Comparison of ENCODE assay signal across 22 cellular contexts in the genomic region with DNA sequence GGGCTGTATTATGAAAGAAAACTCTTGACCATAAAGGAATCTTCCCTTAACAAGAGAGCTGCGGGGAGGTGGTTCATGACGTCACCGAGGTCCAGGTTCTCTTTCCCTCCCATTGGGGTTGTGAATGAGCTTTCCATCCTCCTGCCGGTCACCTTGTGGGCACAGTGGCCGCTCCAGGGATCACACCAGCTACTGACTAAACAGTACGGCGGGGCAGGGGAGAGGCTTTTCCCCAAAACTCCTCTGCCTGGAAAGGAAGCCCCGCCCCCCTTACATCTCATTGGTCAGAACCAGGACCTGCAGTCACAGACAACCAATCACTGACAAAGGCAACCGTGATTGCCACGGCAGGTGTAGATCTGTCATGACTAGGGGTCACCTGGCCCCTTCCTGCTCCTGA. TPM values are rescaled to one million over a fixed set of nuclear protein-coding genes. Genes with fewer than 3 reads are reported as not detected.
DNase-seq lines count a peak whose midpoint lies in the region; ATAC-seq, FAIRE-seq and TF ChIP-seq lines count a peak whose summit lies in the region.
"Had no signal": no experiment of that assay in that cellular context is flagged by ENCODE, and none has a peak within 500 bp of the region (broad histone marks: within the 10 kb centered on the region; RNA-seq: fewer than 3 reads in every experiment).

No MANE protein-coding gene starts in this region.

- peaks cover 3 to 31% of the 10 kb centered on the region in 2 experiments; a peak in 3 of 5 replicates for H3K27me3 ChIP-seq in HepG2 (ENCODE audit: control insufficient read depth in 1 of 2, insufficient read depth in 2 of 2, low read length in 2 of 2)
- H3K27me3 ChIP-seq in right lobe of liver: no peaks in the 10 kb centered on the region
- H3K27me3 ChIP-seq in GM12878 (replicated peaks in 1 of 2; ENCODE audit: control insufficient read depth in 2 of 2, insufficient read depth in 2 of 2, low read length in 1 of 2): no peaks in the 10 kb centered on the region
- H3K27me3 ChIP-seq: BE2C had no signal

- FAIRE-seq in HepG2 (lab: Jason Lieb, UNC) (no peak), GM12878 (lab: Jason Lieb, UNC) (no peak)
- FAIRE-seq: A204.1 had no signal

- DNase-seq in HepG2 (ENCODE audit: low spot score): no peak
- no peak for DNase-seq in right lobe of liver
- no peak for DNase-seq in GM12878 (ENCODE audit: low read depth, low spot score)
- peak; percentile 54 for DNase-seq in iPS-NIHi7 (ENCODE audit: extremely low spot score)
- no peak for DNase-seq in NAMALWA (ENCODE audit: low spot score)
- no peak for DNase-seq in stimulated activated CD4-positive, alpha-beta T cell treated with anti-CD3 and anti-CD28 coated beads, Interleukin-4, amount 100 ng/mL, for 1 hour
- no peak for DNase-seq in GDM1 (lab: John Stamatoyannopoulos, UW)
- DNase-seq: BE2C; Calu3; CD4-positive, alpha-beta memory T cell; HCEC 1CT; NCI-H1105 treated with DMSO at 0.1 percent for 48 hours; NCI-H187; NCI-H2107; NCI-H2227 treated with DMSO at 0.1 percent for 48 hours; NCI-H510A treated with DMSO at 0.1 percent for 48 hours; NCI-H774; OCI-M1; SHP77 had no signal

- no peaks in the 10 kb centered on the region for H3K79me2 ChIP-seq in HepG2 (ENCODE audit: insufficient read depth, low read length)
- H3K79me2 ChIP-seq in GM12878 (ENCODE audit: control insufficient read depth, insufficient read depth, low read length): no peaks in the 10 kb centered on the region

- no peak overlapping the region for H3K4me3 ChIP-seq in HepG2 (replicated peaks in 1 of 3; ENCODE audit: insufficient read depth in 1 of 3, low read depth in 2 of 3, low read length in 3 of 3)
- no peak overlapping the region for H3K4me3 ChIP-seq in right lobe of liver
- H3K4me3 ChIP-seq in GM12878: no peak overlapping the region
- H3K4me3 ChIP-seq: SK-N-MC had no signal

- WGBS in HepG2 (ENCODE audit: low lambda C conversion rate): 48% methylated on average over 9 of the region's 10 CpGs
- 71% methylated on average over 7 of the region's 10 CpGs for WGBS in right lobe of liver (ENCODE audit: insufficient coverage, low coverage, low lambda C conversion rate, missing lambda C conversion rate)
- WGBS in GM12878 (ENCODE audit: insufficient coverage, insufficient replicate concordance, low lambda C conversion rate, missing lambda C conversion rate): 64% methylated on average over 10 of the region's 10 CpGs

- TF ChIP-seq EP300 in HepG2 (IDR thresholded peaks at IDR 0.05; ENCODE audit: low read depth in 2 of 2, low read length in 2 of 2) (no peak), HepG2 (CRISPR knock-in tag; IDR thresholded peaks at IDR 0.05; ENCODE audit: borderline replicate concordance) (no peak), GM12878 (IDR thresholded peaks at IDR 0.05; ENCODE audit: borderline replicate concordance in 1 of 2, control insufficient read depth in 1 of 2, low read depth in 2 of 2, low read length in 2 of 2) (no peak)

- in situ Hi-C loops in HepG2 (cut with HindIII; ENCODE audit: extremely low pct_ligation_motif_present, low pct_unique_long_range_greater_than_20kb) (no loop called here), GM12878 (cut with MboI) (no loop called here)

- H3K9me3 ChIP-seq in HepG2 (ENCODE audit: low read length): no peaks in the 10 kb centered on the region
- no peaks in the 10 kb centered on the region for H3K9me3 ChIP-seq in right lobe of liver
- H3K9me3 ChIP-seq in GM12878 (replicated peaks; ENCODE audit: control insufficient read depth, insufficient read depth, low read length): no peaks in the 10 kb centered on the region; the same call in 2 of the 3 replicates
- H3K9me3 ChIP-seq: BE2C had no signal

- H3K36me3 ChIP-seq in HepG2 (replicated peaks in 1 of 2; ENCODE audit: control insufficient read depth in 1 of 2, insufficient read depth in 2 of 2, low read length in 2 of 2) (no peaks in the 10 kb centered on the region), right lobe of liver (no peaks in the 10 kb centered on the region), GM12878 (ENCODE audit: control insufficient read depth in 2 of 2, insufficient read depth in 2 of 2, low read length in 1 of 2) (no peaks in the 10 kb centered on the region)

- no peak for TF ChIP-seq POLR2A in HepG2 (IDR thresholded peaks at IDR 0.05; ENCODE audit: insufficient read depth in 1 of 2, low read depth in 2 of 2, low read length in 2 of 2)
- TF ChIP-seq POLR2A in right lobe of liver (IDR thresholded peaks at IDR 0.05): no peak
- no peak for TF ChIP-seq POLR2A in GM12878 (IDR thresholded peaks at IDR 0.05; ENCODE audit: low read depth, low read length)

- H3K4me1 ChIP-seq in HepG2 (ENCODE audit: insufficient read depth, low read length) (no peaks in the 10 kb centered on the region), right lobe of liver (no peaks in the 10 kb centered on the region), GM12878 (ENCODE audit: control insufficient read depth, insufficient read depth, low read length) (no peaks in the 10 kb centered on the region)
- H3K4me1 ChIP-seq: BE2C had no signal

- TF ChIP-seq RAD21 in HepG2 (CRISPR knock-in tag; IDR thresholded peaks at IDR 0.05): no peak
- no peak for TF ChIP-seq RAD21 in GM12878 (IDR thresholded peaks at IDR 0.05; ENCODE audit: insufficient read depth, low read depth, low read length)

- SMC1A ChIA-PET in GM12878 (lab: Charles Lee; ENCODE audit: uncharacterized antibody, unreplicated experiment): no interaction called here

- CTCF ChIA-PET in HepG2 (lab: Yijun Ruan, JAX; ENCODE audit: low intra/inter-chr PET ratio, low total read pairs) (no interaction called here), GM12878 (lab: Yijun Ruan, JAX) (no interaction called here)

- TF ChIP-seq CTCF in HepG2 (CRISPR knock-in tag; IDR thresholded peaks at IDR 0.05): no peak
- TF ChIP-seq CTCF in right lobe of liver (IDR thresholded peaks at IDR 0.05): no peak
- TF ChIP-seq CTCF in GM12878 (IDR thresholded peaks at IDR 0.05 in 2 of 3, conservative IDR thresholded peaks at IDR 0.05 in 1 of 3; ENCODE audit: control insufficient read depth in 2 of 3, extremely low read depth in 1 of 3, insufficient read depth in 1 of 3, low read depth in 3 of 3, low read length in 3 of 3): no peak

- H3K9ac ChIP-seq in HepG2 (ENCODE audit: insufficient read depth, low read depth, low read length) (no peak overlapping the region), GM12878 (ENCODE audit: control insufficient read depth, insufficient read depth, low read length) (no peak overlapping the region)

- H3K27ac ChIP-seq in HepG2 (ENCODE audit: extremely low read length, insufficient read depth, low read length) (no peak overlapping the region), right lobe of liver (no peak overlapping the region), GM12878 (ENCODE audit: control insufficient read depth, insufficient read depth) (no peak overlapping the region)
- H3K27ac ChIP-seq: SK-N-MC had no signal

- intact Hi-C loops in HepG2 (cut with micrococcal nuclease; ENCODE audit: unreplicated experiment): no loop called here
- intact Hi-C loops in right lobe of liver (cut with DNase I): no loop called here
- intact Hi-C loops in GM12878 (cut with micrococcal nuclease; ENCODE audit: unreplicated experiment): no loop called here

- H2AFZ ChIP-seq in HepG2 (ENCODE audit: low read length): no peak overlapping the region
- no peak overlapping the region for H2AFZ ChIP-seq in GM12878 (ENCODE audit: control insufficient read depth, low read depth, low read length)

- no TSS peak for BruUV-seq in HepG2 (replicated peaks; lab: Mats Ljungman, UMichigan)
- no TSS peak for BruUV-seq in GM12878 (replicated peaks; lab: Mats Ljungman, UMichigan)

- POLR2A ChIA-PET in HepG2 (lab: Yijun Ruan, JAX) (no interaction called here), GM12878 (lab: Charles Lee) (no interaction called here)

- H3K4me2 ChIP-seq in HepG2 (ENCODE audit: low read depth, low read length): no peak overlapping the region
- H3K4me2 ChIP-seq in GM12878 (ENCODE audit: control insufficient read depth, insufficient read depth): no peak overlapping the region

- RAD21 ChIA-PET in GM12878 (lab: Charles Lee; ENCODE audit: unreplicated experiment): no interaction called here

- H4K20me1 ChIP-seq in HepG2 (ENCODE audit: insufficient read depth, low read length): no peaks in the 10 kb centered on the region
- H4K20me1 ChIP-seq in GM12878 (ENCODE audit: control insufficient read depth, insufficient read depth): no peaks in the 10 kb centered on the region

- ATAC-seq in HepG2: no peak
- no peak for ATAC-seq in right lobe of liver
- ATAC-seq in GM12878: no peak
- no peak for ATAC-seq in HG03432 (IDR thresholded peaks at IDR 0.05; ENCODE audit: unreplicated experiment)

RNA-seq across cellular contexts. Expression of gene ROR2, which starts 35.6 kb away (rescaled TPM):
- total RNA-seq in HepG2 (2016; rRNA removed; fragmentation: Illumina TruSeq; extraction: Trizol): not detected in 2 replicates
- total RNA-seq in HepG2 (2016; cell fraction: cytosol; rRNA removed; fragmentation: Illumina TruSeq; extraction: Trizol; ENCODE audit: low read depth): not detected in 2 replicates
- not detected in 2 replicates for total RNA-seq in HepG2 (2016; cell fraction: insoluble cytoplasmic fraction; rRNA removed; fragmentation: Illumina TruSeq; extraction: Trizol)
- total RNA-seq in HepG2 (2016; cell fraction: membrane; rRNA removed; fragmentation: Illumina TruSeq; extraction: Trizol): not detected in 2 replicates
- total RNA-seq in HepG2 (2016; cell fraction: nucleus; rRNA removed; fragmentation: Illumina TruSeq; extraction: Trizol): not detected in 2 replicates
- polyA plus RNA-seq in HepG2 (2011; rRNA removed): not detected in 2 replicates
- polyA plus RNA-seq in HepG2 (2011; cell fraction: cytosol; rRNA removed): not detected in 2 replicates
- polyA plus RNA-seq in HepG2 (2011; cell fraction: nucleus; rRNA removed): not detected in 2 replicates
- not detected in 2 replicates for polyA plus RNA-seq in HepG2 (2012)
- polyA plus RNA-seq in HepG2 (2016; cell fraction: cytosol; fragmentation: Illumina TruSeq; extraction: Trizol; ENCODE audit: low read depth): not detected in 2 replicates
- not detected in 2 replicates for polyA plus RNA-seq in HepG2 (2016; cell fraction: insoluble cytoplasmic fraction; fragmentation: Illumina TruSeq; extraction: Trizol; ENCODE audit: low read depth)
- polyA plus RNA-seq in HepG2 (2016; cell fraction: membrane; fragmentation: Illumina TruSeq; extraction: Trizol; ENCODE audit: low read depth): not detected in 2 replicates
- not detected in 2 replicates for polyA plus RNA-seq in HepG2 (2016; cell fraction: nucleus; fragmentation: Illumina TruSeq; extraction: Trizol; ENCODE audit: insufficient read depth, low read depth)
- 0.60 and 1.2 TPM in 2 replicates for polyA minus RNA-seq in HepG2 (2011; rRNA and poly(A)+ RNA removed; ENCODE audit: low replicate concordance)
- not detected in 2 replicates for polyA minus RNA-seq in HepG2 (2011; cell fraction: cytosol; rRNA and poly(A)+ RNA removed)
- polyA minus RNA-seq in HepG2 (2011; cell fraction: nucleus; rRNA and poly(A)+ RNA removed): not detected in 2 replicates
- 1 to 10 TPM in 2 of 6 experiments, under 1 TPM in 3, not detected in 1; 0.12 to 1.2 (median 0.49) TPM for total RNA-seq in right lobe of liver
- not detected in 2 replicates for total RNA-seq in GM12878 (2013; cell fraction: nucleolus; rRNA removed)
- not detected in 2 replicates for total RNA-seq in GM12878 (2014; rRNA removed)
- not detected in 2 replicates for total RNA-seq in GM12878 (2014; rRNA removed; fragmentation: Illumina TruSeq; extraction: Trizol)
- 0.05 TPM in 1 of 2 replicates, not detected in the other for total RNA-seq in GM12878 (2021)
- polyA plus RNA-seq in GM12878 (2011; ENCODE audit: low read depth): not detected
- not detected in 2 replicates for polyA plus RNA-seq in GM12878 (2011; rRNA removed)
- polyA plus RNA-seq in GM12878 (2011; cell fraction: cytosol; rRNA removed): 0.02 TPM in 1 of 2 replicates, not detected in the other
- not detected in 2 replicates for polyA plus RNA-seq in GM12878 (2011; cell fraction: nucleus; rRNA removed)
- 0.06 TPM in 1 of 2 replicates, not detected in the other for polyA plus RNA-seq in GM12878 (2012)
- not detected in 2 replicates for polyA plus RNA-seq in GM12878 (2014; fragmentation: Illumina TruSeq; extraction: Trizol)
- polyA plus RNA-seq in GM12878 (2014; fragmentation: Nextera tagmentation; extraction: Ambion mirVana): not detected
- polyA plus RNA-seq in GM12878 (2014; rRNA removed): 0.03 TPM in 1 of 2 replicates, not detected in the other
- polyA plus RNA-seq in GM12878 (2016; fragmentation: Nextera tagmentation; extraction: Ambion mirVana): not detected
- polyA minus RNA-seq in GM12878 (2011; rRNA and poly(A)+ RNA removed): 0.15 TPM in 1 of 2 replicates, not detected in the other
- polyA minus RNA-seq in GM12878 (2011; cell fraction: cytosol; rRNA and poly(A)+ RNA removed): not detected in 2 replicates
- not detected in 2 replicates for polyA minus RNA-seq in GM12878 (2011; cell fraction: nucleus; rRNA and poly(A)+ RNA removed)
- total RNA-seq: Calu3 had no signal
